ENCODE assay signal across 14 cellular contexts in the genomic region with DNA sequence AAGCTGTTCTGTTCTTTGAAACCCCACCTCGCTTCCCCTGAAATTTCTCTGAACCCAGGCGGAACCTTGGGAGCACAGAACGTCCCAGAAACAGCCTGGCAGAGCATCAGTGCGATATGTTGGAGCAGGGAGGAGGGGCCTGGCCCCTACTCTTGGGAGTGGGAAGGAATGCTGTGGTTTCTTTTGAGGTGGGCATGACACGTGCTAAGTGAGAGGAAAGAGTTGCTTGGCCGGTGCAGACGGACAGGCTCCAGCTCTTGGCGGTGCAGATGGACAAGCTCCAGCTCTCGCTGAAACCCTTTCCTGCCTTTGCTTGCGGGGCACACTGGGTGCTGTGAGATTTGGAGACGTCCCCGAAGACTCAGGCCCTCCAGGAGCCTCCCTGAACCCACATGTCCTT. TPM values are rescaled to one million over a fixed set of nuclear protein-coding genes. Genes with fewer than 3 reads are reported as not detected.
DNase-seq lines count a peak whose midpoint lies in the region; ATAC-seq and TF ChIP-seq lines count a peak whose summit lies in the region.
"Had no signal": no experiment of that assay in that cellular context is flagged by ENCODE, and none has a peak within 500 bp of the region (broad histone marks: within the 10 kb centered on the region; RNA-seq: fewer than 3 reads in every experiment).

No MANE protein-coding gene starts in this region.

- H3K36me3 ChIP-seq in stomach, result peaks cover 0 to 50% (median 30%) of the 10 kb centered on the region in 4 donors
- H3K36me3 ChIP-seq: uterus had no signal

- no peak for TF ChIP-seq EP300 in stomach (IDR thresholded peaks at IDR 0.05)

- TF ChIP-seq CTCF in astrocyte of the spinal cord (IDR thresholded peaks at IDR 0.05; ENCODE audit: low read depth, low read length) (no peak), stomach (IDR thresholded peaks at IDR 0.05) (no peak), mesothelial cell of epicardium (IDR thresholded peaks at IDR 0.05; ENCODE audit: unreplicated experiment) (no peak), omental fat pad (IDR thresholded peaks at IDR 0.05) (no peak)

- no peaks in the 10 kb centered on the region for H3K9me3 Mint-ChIP-seq in mesothelial cell of epicardium
- H3K9me3 Mint-ChIP-seq: activated naive CD4-positive, alpha-beta T cell treated with anti-CD3 and anti-CD28 coated beads, Interleukin-2, amount 10 ng/mL, durations not matched to agents 7 days and 5 days had no signal

- H3K36me3 Mint-ChIP-seq in mesothelial cell of epicardium, result peaks cover 3% of the 10 kb centered on the region

- H3K4me3 ChIP-seq in astrocyte of the spinal cord (ENCODE audit: low read depth, low read length) (no peak overlapping the region), right cardiac atrium (ENCODE audit: low read length) (no peak overlapping the region), stomach (no peak overlapping the region)
- H3K4me3 ChIP-seq: uterus had no signal

- no peaks in the 10 kb centered on the region for H3K9me3 ChIP-seq in right cardiac atrium (ENCODE audit: control insufficient read depth, low read length)
- H3K9me3 ChIP-seq in stomach, result no peaks in the 10 kb centered on the region
- H3K9me3 ChIP-seq: uterus had no signal

- H3K4me1 Mint-ChIP-seq in mesothelial cell of epicardium, result peaks cover 9% of the 10 kb centered on the region

- intact Hi-C loops in right cardiac atrium (cut with DNase I), result no loop called here
- intact Hi-C loops in stomach (cut with DNase I; ENCODE audit: low total_unique reads), result loop anchor here (5.0 kb wide), 1 partner anchor 32 kb away; no protein-coding TSS in a partner anchor

- H3K4me3 Mint-ChIP-seq in mesothelial cell of epicardium, result no peak overlapping the region
- H3K4me3 Mint-ChIP-seq: activated naive CD4-positive, alpha-beta T cell treated with anti-CD3 and anti-CD28 coated beads, Interleukin-2, amount 10 ng/mL, durations not matched to agents 7 days and 5 days had no signal

- H3K27me3 ChIP-seq in right cardiac atrium (ENCODE audit: control insufficient read depth, insufficient read depth), result no peaks in the 10 kb centered on the region
- H3K27me3 ChIP-seq in stomach, result no peaks in the 10 kb centered on the region
- H3K27me3 ChIP-seq: uterus had no signal

- peak; percentile 42 for DNase-seq in HK-2 (ENCODE audit: unreplicated experiment)
- DNase-seq in astrocyte of the spinal cord (ENCODE audit: low read depth, low spot score), result peak; percentile 74
- DNase-seq in right cardiac atrium, result peak in 2 of 3 donors; percentile 66 to 72
- peak; percentile 54 for DNase-seq in stomach
- no peak for DNase-seq in mesothelial cell of epicardium (ENCODE audit: low spot score in 2 of 2, unreplicated experiment in 2 of 2)
- no peak for DNase-seq in omental fat pad (ENCODE audit: low spot score)
- no peak for DNase-seq in DMS 273 treated with DMSO at 0.1 percent for 48 hours (lab: John Stamatoyannopoulos, UW)
- DNase-seq: activated naive CD4-positive, alpha-beta T cell treated with anti-CD3 and anti-CD28 coated beads, Interleukin-2, amount 10 ng/mL, durations not matched to agents 7 days and 5 days; DMS153; MV-4-11; NCI-H748 treated with DMSO at 0.1 percent for 48 hours; uterus had no signal

- H3K27ac Mint-ChIP-seq in mesothelial cell of epicardium, result no peak overlapping the region
- H3K27ac Mint-ChIP-seq: activated naive CD4-positive, alpha-beta T cell treated with anti-CD3 and anti-CD28 coated beads, Interleukin-2, amount 10 ng/mL, durations not matched to agents 7 days and 5 days had no signal

- 50% methylated on average over 12 of the region's 12 CpGs for WGBS in right cardiac atrium
- WGBS in stomach, 5 donors, result 42 to 66% (median 52%) methylated on average over 12 of the region's 12 CpGs

- H3K27ac ChIP-seq in right cardiac atrium (ENCODE audit: low read length) (no peak overlapping the region), stomach (peak overlapping the region; percentile 59 to 82 (median 68))
- H3K27ac ChIP-seq: parathyroid adenoma had no signal

- H3K27me3 Mint-ChIP-seq in mesothelial cell of epicardium (ENCODE audit: low read depth), result no peaks in the 10 kb centered on the region
- H3K27me3 Mint-ChIP-seq: activated naive CD4-positive, alpha-beta T cell treated with anti-CD3 and anti-CD28 coated beads, Interleukin-2, amount 10 ng/mL, durations not matched to agents 7 days and 5 days had no signal

- ATAC-seq in right cardiac atrium, result peak; percentile 10 to 32
- ATAC-seq in omental fat pad (ENCODE audit: low FRiP score), result no peak
- no peak for ATAC-seq in GM18909 (IDR thresholded peaks at IDR 0.05; ENCODE audit: poor library complexity, unreplicated experiment)

- H3K4me1 ChIP-seq in right cardiac atrium (ENCODE audit: control insufficient read depth, insufficient read depth, low read length) (peaks cover 7% of the 10 kb centered on the region), stomach (peaks cover 21 to 62% (median 47%) of the 10 kb centered on the region in 4 donors)
- H3K4me1 ChIP-seq: parathyroid adenoma had no signal

- TF ChIP-seq POLR2A in stomach (IDR thresholded peaks at IDR 0.05), result no peak

- in situ Hi-C loops in astrocyte of the spinal cord (cut with HindIII; ENCODE audit: low sequenced_read_pairs), result no loop called here

RNA-seq across cellular contexts. Expression of gene PDXK, which starts 15.9 kb away (rescaled TPM):
- total RNA-seq in right cardiac atrium (100 to 1,000 TPM in 1 of 4 donors, 10 to 100 TPM in 3; 74.9 to 102 (median 83.5) TPM), stomach (100 to 1,000 TPM in 1 of 5 donors, 10 to 100 TPM in 4; 41.9 to 139 (median 57.5) TPM), mesothelial cell of epicardium (79.6 to 86.2 TPM (median 81.1 TPM) in 3 replicates), omental fat pad (100 to 1,000 TPM in 2 of 4 donors, 10 to 100 TPM in 2; 58.8 to 111 (median 93.5) TPM)
- polyA plus RNA-seq in right cardiac atrium (53.3 TPM), stomach (10 to 100 TPM; 36.7 to 53.1 (median 51.5) TPM)

RNA-seq across cellular contexts. Expression of gene CSTB, which starts 41.3 kb away (rescaled TPM):
- total RNA-seq in right cardiac atrium (10 to 100 TPM; 28.6 to 36.2 (median 31.8) TPM), stomach (10 to 100 TPM in 3 of 5 donors, 1 to 10 TPM in 1, under 1 TPM in 1; 0.58 to 36.4 (median 13.0) TPM), mesothelial cell of epicardium (22.4 to 23.9 TPM (median 23.3 TPM) in 3 replicates), omental fat pad (10 to 100 TPM in 3 of 4 donors, 1 to 10 TPM in 1; 8.0 to 27.9 (median 17.7) TPM)
- polyA plus RNA-seq in right cardiac atrium (57.5 TPM), stomach (100 to 1,000 TPM in 1 of 3 donors, 10 to 100 TPM in 2; 82.5 to 403 (median 97.0) TPM)

RNA-seq across cellular contexts. Expression of gene RRP1, which starts 54.5 kb away (rescaled TPM):
- total RNA-seq in right cardiac atrium, result 10 to 100 TPM in 3 of 4 donors, 1 to 10 TPM in 1; 9.6 to 12.9 (median 11.1) TPM
- 7.2 TPM for polyA plus RNA-seq in right cardiac atrium
- 10 to 100 TPM; 11.9 to 25.6 (median 18.2) TPM for total RNA-seq in stomach
- 10 to 100 TPM; 10.6 to 17.2 (median 15.6) TPM for polyA plus RNA-seq in stomach
- total RNA-seq in mesothelial cell of epicardium, result 41.4 to 44.5 TPM (median 42.2 TPM) in 3 replicates
- total RNA-seq in omental fat pad, result 10 to 100 TPM; 22.0 to 66.8 (median 25.4) TPM

Comparison
In these comparisons a context has a peak if more than half of its experiments do, and no peak if none do; other contexts are left out.
1. DNase-seq: peak in HK-2 (single experiment), astrocyte of the spinal cord (single experiment), right cardiac atrium (2 of 3) and stomach (single experiment); none in mesothelial cell of epicardium (0 of 2), omental fat pad (single experiment) and DMS 273 treated with DMSO at 0.1 percent for 48 hours (single experiment).
2. ATAC-seq: peak in right cardiac atrium (2 of 2); none in omental fat pad (single experiment) and GM18909 (single experiment).